20 cellular contexts compared by ENCODE assay signal in genomic region chr19:13143135-13143534, GRCh38. TPM values are rescaled to one million over a fixed set of nuclear protein-coding genes. Genes with fewer than 3 reads are reported as not detected.
DNase-seq lines count a peak whose midpoint lies in the region; ATAC-seq and TF ChIP-seq lines count a peak whose summit lies in the region.
"Had no signal": no experiment of that assay in that cellular context is flagged by ENCODE, and none has a peak within 500 bp of the region (broad histone marks: within the 10 kb centered on the region; RNA-seq: fewer than 3 reads in every experiment).

No MANE protein-coding gene starts in this region.

- no peak overlapping the region for H3K27ac Mint-ChIP-seq in natural killer cell
- H3K27ac Mint-ChIP-seq: stimulated activated naive CD8-positive, alpha-beta T cell treated with anti-CD3 and anti-CD28 coated beads, Interleukin-15, Interleukin-2, amounts not matched to agents 100 ng/mL and 50 ng/mL, for 24 hours had no signal

- no peak overlapping the region for H4K91ac ChIP-seq in mesenchymal stem cell (ENCODE audit: low read length)

- dilution Hi-C loops in mammary epithelial cell (cut with HindIII; ENCODE audit: low sequenced_read_pairs) = no loop called here

- no peak overlapping the region for H3K14ac ChIP-seq in mesenchymal stem cell (ENCODE audit: low read length in 2 of 2)

- no peaks in the 10 kb centered on the region for H3K36me3 Mint-ChIP-seq in natural killer cell

- peaks cover 5% of the 10 kb centered on the region for H3K36me3 ChIP-seq in mammary epithelial cell (ENCODE audit: insufficient read depth, low read length)
- H3K36me3 ChIP-seq in mesenchymal stem cell (ENCODE audit: control insufficient read depth in 1 of 2, insufficient read depth in 2 of 2, low read depth in 1 of 2, low read length in 2 of 2) = peaks cover 30 to 52% of the 10 kb centered on the region in 2 experiments
- peaks cover 18% of the 10 kb centered on the region for H3K36me3 ChIP-seq in A673 (ENCODE audit: insufficient read depth, low read length, poor library complexity, severe bottlenecking)

- H3K4me3 ChIP-seq in mammary epithelial cell (replicated peaks in 1 of 3; ENCODE audit: insufficient read depth in 1 of 3, low read depth in 2 of 3, low read length in 3 of 3) (no peak overlapping the region), mesenchymal stem cell (ENCODE audit: insufficient read depth in 1 of 2, low read depth in 1 of 2, low read length in 2 of 2) (no peak overlapping the region), A673 (ENCODE audit: low read depth, low read length, poor library complexity, severe bottlenecking) (no peak overlapping the region)
- H3K4me3 ChIP-seq: adrenal gland, heart right ventricle, lung, pancreas had no signal

- no peak overlapping the region for H3K23ac ChIP-seq in mesenchymal stem cell (ENCODE audit: low read length in 2 of 2)

- no peak overlapping the region for H3K4me2 ChIP-seq in mammary epithelial cell (ENCODE audit: insufficient read depth, low read depth, low read length)
- no peak overlapping the region for H3K4me2 ChIP-seq in mesenchymal stem cell (ENCODE audit: low read length, poor library complexity, severe bottlenecking)

- no peak for TF ChIP-seq CTCF in mammary epithelial cell (conservative IDR thresholded peaks at IDR 0.05 in 1 of 2, IDR thresholded peaks at IDR 0.05 in 1 of 2; ENCODE audit: extremely low read depth in 1 of 2, insufficient read depth in 1 of 2, low read depth in 1 of 2, low read length in 2 of 2)
- no peak for TF ChIP-seq CTCF in natural killer cell (IDR thresholded peaks at IDR 0.05)
- no peak for TF ChIP-seq CTCF in A673 (conservative IDR thresholded peaks at IDR 0.05; ENCODE audit: low read depth, low read length)

- no peaks in the 10 kb centered on the region for H4K20me1 ChIP-seq in mammary epithelial cell (ENCODE audit: insufficient read depth, low read length)

- no peak overlapping the region for H2BK5ac ChIP-seq in mesenchymal stem cell (ENCODE audit: low read depth, low read length, poor library complexity, severe bottlenecking)

- peaks cover 23% of the 10 kb centered on the region for H3K79me1 ChIP-seq in mesenchymal stem cell (replicated peaks; ENCODE audit: low read length, poor library complexity, severe bottlenecking)

- CTCF ChIA-PET in mammary epithelial cell (lab: Charles Lee; ENCODE audit: low non-redundant PET) (no interaction called here), A673 (lab: Charles Lee) (no interaction called here)

- H3K9me3 ChIP-seq in mammary epithelial cell (replicated peaks; ENCODE audit: insufficient read depth, low read length) (no peaks in the 10 kb centered on the region), mesenchymal stem cell (ENCODE audit: control insufficient read depth, low read length) (no peaks in the 10 kb centered on the region), A673 (ENCODE audit: low read depth, low read length, poor library complexity, severe bottlenecking) (no peaks in the 10 kb centered on the region)
- H3K9me3 ChIP-seq: adrenal gland, heart right ventricle, pancreas had no signal

- 52% methylated on average over 4 of the region's 4 CpGs for WGBS in mammary epithelial cell (ENCODE audit: low coverage, missing lambda C conversion rate)
- 29% methylated on average over 4 of the region's 4 CpGs for WGBS in mesenchymal stem cell

- no peak overlapping the region for H3K4ac ChIP-seq in mesenchymal stem cell (ENCODE audit: low read depth in 1 of 2, low read length in 2 of 2)

- H3K27me3 ChIP-seq in mammary epithelial cell (ENCODE audit: insufficient read depth, low read length) (no peaks in the 10 kb centered on the region), mesenchymal stem cell (ENCODE audit: control insufficient read depth in 1 of 2, insufficient read depth in 1 of 2, low read length in 2 of 2) (no peaks in the 10 kb centered on the region), A673 (replicated peaks; ENCODE audit: insufficient read depth, low read depth, low read length, poor library complexity) (no peaks in the 10 kb centered on the region)
- H3K27me3 ChIP-seq: adrenal gland, heart right ventricle, pancreas had no signal

- DNase-seq in EH (ENCODE audit: low read depth) (peak; percentile 93), NCI-H69 (lab: John Stamatoyannopoulos, UW) (peak; percentile 41), mammary epithelial cell (peak; percentile 51), mesenchymal stem cell (peak; percentile 75), substantia nigra (lab: John Stamatoyannopoulos, UW) (no peak), natural killer cell (no peak), A673 (ENCODE audit: low spot score) (no peak)
- DNase-seq: activated T-cell treated with anti-CD3 and anti-CD28 coated beads for 4 hours; adrenal gland; effector CD8-positive, alpha-beta T cell; heart right ventricle; NCI-H1436 treated with DMSO at 0.1 percent for 48 hours; NCI-H748 treated with DMSO at 0.1 percent for 48 hours; pancreas; SHP77 treated with DMSO at 0.1 percent for 48 hours; stimulated activated CD4-positive, alpha-beta T cell treated with anti-CD3 and anti-CD28 coated beads, Interleukin-2, amount 100 ng/mL, for 24 hours had no signal

- H3K4me3 Mint-ChIP-seq in natural killer cell = no peak overlapping the region
- H3K4me3 Mint-ChIP-seq: stimulated activated naive CD8-positive, alpha-beta T cell treated with anti-CD3 and anti-CD28 coated beads, Interleukin-15, Interleukin-2, amounts not matched to agents 100 ng/mL and 50 ng/mL, for 24 hours had no signal

- BruUV-seq in mammary epithelial cell (replicated peaks; lab: Mats Ljungman, UMichigan) (no TSS peak), A673 (replicated peaks; lab: Mats Ljungman, UMichigan) (no TSS peak)

- H3K27ac ChIP-seq in mammary epithelial cell (ENCODE audit: insufficient read depth, low read depth, low read length) (no peak overlapping the region), mesenchymal stem cell (ENCODE audit: low read length, poor library complexity, severe bottlenecking) (no peak overlapping the region), substantia nigra (ENCODE audit: low read depth, low read length, poor library complexity, severe bottlenecking) (no peak overlapping the region), A673 (ENCODE audit: low read depth, low read length, poor library complexity, severe bottlenecking) (no peak overlapping the region)
- H3K27ac ChIP-seq: adrenal gland, heart right ventricle, pancreas had no signal

- H3K27me3 Mint-ChIP-seq in natural killer cell (ENCODE audit: low read depth in 2 of 2) = no peaks in the 10 kb centered on the region
- H3K27me3 Mint-ChIP-seq: stimulated activated naive CD8-positive, alpha-beta T cell treated with anti-CD3 and anti-CD28 coated beads, Interleukin-15, Interleukin-2, amounts not matched to agents 100 ng/mL and 50 ng/mL, for 24 hours had no signal

- H3K18ac ChIP-seq in mesenchymal stem cell (ENCODE audit: low read depth in 1 of 2, low read length in 2 of 2) = no peak overlapping the region

- no peaks in the 10 kb centered on the region for H3K79me2 ChIP-seq in mammary epithelial cell (ENCODE audit: insufficient read depth, low read length)

- no peaks in the 10 kb centered on the region for H3K9me3 Mint-ChIP-seq in natural killer cell
- H3K9me3 Mint-ChIP-seq: stimulated activated naive CD8-positive, alpha-beta T cell treated with anti-CD3 and anti-CD28 coated beads, Interleukin-15, Interleukin-2, amounts not matched to agents 100 ng/mL and 50 ng/mL, for 24 hours had no signal

- H3K9ac ChIP-seq in mammary epithelial cell (ENCODE audit: insufficient read depth, low read length) (no peak overlapping the region), mesenchymal stem cell (ENCODE audit: low read length) (no peak overlapping the region)

- no peak overlapping the region for H2AK5ac ChIP-seq in mesenchymal stem cell (ENCODE audit: low read length, severe bottlenecking)

- H4K8ac ChIP-seq in mesenchymal stem cell (ENCODE audit: low read length) = no peak overlapping the region

- ATAC-seq in natural killer cell = no peak
- no peak for ATAC-seq in GM21360 (IDR thresholded peaks at IDR 0.05; ENCODE audit: unreplicated experiment)
- ATAC-seq: activated CD4-positive, CD25-positive, alpha-beta regulatory T cell treated with anti-CD3 and anti-CD28 coated beads, Interleukin-2, amount 50 U/mL, for 24 hours; heart right ventricle; pancreas had no signal

- intact Hi-C loops in mammary epithelial cell (cut with micrococcal nuclease) = no loop called here
- intact Hi-C loops in natural killer cell (cut with micrococcal nuclease) = no loop called here
- intact Hi-C loops in A673 (cut with micrococcal nuclease; ENCODE audit: unreplicated experiment) = no loop called here

- H2BK12ac ChIP-seq in mesenchymal stem cell (ENCODE audit: low read length in 2 of 2) = no peak overlapping the region

- in situ Hi-C loops in mammary epithelial cell (cut with MboI; ENCODE audit: low sequenced_read_pairs in 2 of 2) = no loop called here

- peaks cover 5% of the 10 kb centered on the region for H3K4me1 ChIP-seq in mammary epithelial cell (ENCODE audit: insufficient read depth, low read length)
- peaks cover 3% of the 10 kb centered on the region for H3K4me1 ChIP-seq in mesenchymal stem cell (ENCODE audit: control insufficient read depth, insufficient read depth, low read depth, low read length)
- peaks cover 3% of the 10 kb centered on the region for H3K4me1 ChIP-seq in A673 (ENCODE audit: insufficient read depth, low read length, poor library complexity, severe bottlenecking)
- H3K4me1 ChIP-seq: pancreas had no signal

- no peak overlapping the region for H2BK15ac ChIP-seq in mesenchymal stem cell (ENCODE audit: low read depth, poor library complexity, severe bottlenecking)

- POLR2A ChIA-PET in A673 (lab: Charles Lee; ENCODE audit: low non-redundant PET) = no interaction called here

- H3K4me1 Mint-ChIP-seq in natural killer cell = peaks cover 0 to 5% of the 10 kb centered on the region in 2 donors

- no peak overlapping the region for H2AFZ ChIP-seq in mammary epithelial cell (ENCODE audit: low read depth, low read length)
- H2AFZ ChIP-seq in mesenchymal stem cell (ENCODE audit: low read depth, low read length) = no peak overlapping the region

- H2BK120ac ChIP-seq in mesenchymal stem cell (ENCODE audit: low read depth, low read length) = no peak overlapping the region

RNA-seq across cellular contexts. Expression of gene STX10, which starts 7.0 kb away (rescaled TPM):
- total RNA-seq in mammary epithelial cell = 10 to 100 TPM; 33.7 to 48.0 TPM
- polyA plus RNA-seq in mammary epithelial cell = 67.4 TPM
- 102 TPM for polyA minus RNA-seq in mammary epithelial cell
- 50.2 TPM for polyA plus RNA-seq in mesenchymal stem cell (2013, experiment 1 of 2)
- 53.2 TPM for polyA plus RNA-seq in mesenchymal stem cell (2013, experiment 2 of 2)
- total RNA-seq in natural killer cell = 10 to 100 TPM; 39.2 to 46.9 (median 42.0) TPM
- total RNA-seq in A673 (2021) = 63.3 and 69.5 TPM in 2 replicates

RNA-seq across cellular contexts. Expression of gene IER2, which starts 7.1 kb away (rescaled TPM):
- total RNA-seq in mammary epithelial cell = 100 to 1,000 TPM in 1 of 2 donors, 10 to 100 TPM in 1; 16.2 to 108 TPM
- 42.1 TPM for polyA plus RNA-seq in mammary epithelial cell
- 25.5 TPM for polyA minus RNA-seq in mammary epithelial cell
- polyA plus RNA-seq in mesenchymal stem cell (2013, experiment 1 of 2) = 135 TPM
- polyA plus RNA-seq in mesenchymal stem cell (2013, experiment 2 of 2) = 129 TPM
- 1,000 to 10,000 TPM in 1 of 3 donors, 100 to 1,000 TPM in 2; 668 to 1,112 (median 949) TPM for total RNA-seq in natural killer cell
- total RNA-seq in A673 (2021) = 148 and 164 TPM in 2 replicates

RNA-seq across cellular contexts. Expression of gene NACC1, which starts 25.1 kb away (rescaled TPM):
- total RNA-seq in mammary epithelial cell (100 to 1,000 TPM in 1 of 2 donors, 10 to 100 TPM in 1; 76.2 to 106 TPM), natural killer cell (10 to 100 TPM; 41.2 to 48.7 (median 43.4) TPM), A673 (2021) (119 and 126 TPM in 2 replicates)
- polyA plus RNA-seq in mammary epithelial cell = 90.9 TPM
- polyA minus RNA-seq in mammary epithelial cell = 45.9 TPM
- 82.1 TPM for polyA plus RNA-seq in mesenchymal stem cell (2013, experiment 1 of 2)
- polyA plus RNA-seq in mesenchymal stem cell (2013, experiment 2 of 2) = 85.0 TPM

RNA-seq across cellular contexts. Expression of gene TRMT1, which starts 26.6 kb away (rescaled TPM):
- total RNA-seq in mammary epithelial cell (10 to 100 TPM; 28.7 to 56.2 TPM), natural killer cell (10 to 100 TPM; 33.8 to 48.5 (median 42.2) TPM), A673 (2021) (85.7 and 109 TPM in 2 replicates)
- polyA plus RNA-seq in mammary epithelial cell = 39.3 TPM
- 66.7 TPM for polyA minus RNA-seq in mammary epithelial cell
- polyA plus RNA-seq in mesenchymal stem cell (2013, experiment 1 of 2) = 20.0 TPM
- 16.9 TPM for polyA plus RNA-seq in mesenchymal stem cell (2013, experiment 2 of 2)

RNA-seq across cellular contexts. Expression of gene LYL1, which starts 40.5 kb away (rescaled TPM):
- total RNA-seq in mammary epithelial cell (not detected), natural killer cell (1 to 10 TPM; 2.0 to 7.7 (median 6.7) TPM), A673 (2021) (not detected in 2 replicates)
- polyA plus RNA-seq in mammary epithelial cell = not detected
- not detected for polyA minus RNA-seq in mammary epithelial cell
- polyA plus RNA-seq in mesenchymal stem cell (2013, experiment 1 of 2) = 0.68 TPM
- 0.79 TPM for polyA plus RNA-seq in mesenchymal stem cell (2013, experiment 2 of 2)

Comparison
In these comparisons a context has a peak if more than half of its experiments do, and no peak if none do; other contexts are left out.
1. DNase-seq: peak in EH (single experiment), NCI-H69 (single experiment), mammary epithelial cell (single experiment) and mesenchymal stem cell (single experiment); none in substantia nigra (0 of 49), natural killer cell (single experiment) and A673 (single experiment).